In genomic region chr17:17129466-17129865, GRCh38 we compare ENCODE assay signal across 20 cellular contexts.
DNase-seq lines count a peak whose midpoint lies in the region; ATAC-seq, FAIRE-seq and TF ChIP-seq lines count a peak whose summit lies in the region.
"Had no signal": no experiment of that assay in that cellular context is flagged by ENCODE, and none has a peak within 500 bp of the region (broad histone marks: within the 10 kb centered on the region; RNA-seq: fewer than 3 reads in every experiment).

No MANE protein-coding gene starts in this region.

- DNase-seq in right lobe of liver (peak in 2 of 3 donors; percentile 16 to 23), HepG2 (ENCODE audit: low spot score) (no peak), NCI-H69 (lab: John Stamatoyannopoulos, UW) (peak; percentile 66), fibroblast of gingiva (ENCODE audit: low read depth) (peak; percentile 10), upper lobe of right lung (no peak), ecto neural progenitor cell (ENCODE audit: low spot score) (no peak), HuH-7.5 (ENCODE audit: low spot score) (no peak)
- DNase-seq: activated CD4-positive, alpha-beta T cell treated with anti-CD3 and anti-CD28 coated beads for 48 hours; activated T-cell treated with anti-CD3 and anti-CD28 coated beads, Interleukin-2, amount 50 U/mL, for 1 hour; adrenal gland; AML-193; GM23248; MV-4-11; stimulated activated CD4-positive, alpha-beta T cell treated with anti-CD3 and anti-CD28 coated beads, Interleukin-4, amount 100 ng/mL, for 4 hours; T1000; upper lobe of left lung had no signal

- 40% methylated on average over 2 of the region's 4 CpGs for WGBS in right lobe of liver (ENCODE audit: insufficient coverage, low coverage, low lambda C conversion rate, missing lambda C conversion rate)
- WGBS in HepG2 (ENCODE audit: low lambda C conversion rate), result 83% methylated on average over 2 of the region's 4 CpGs

- TF ChIP-seq RAD21 in HepG2 (CRISPR knock-in tag; IDR thresholded peaks at IDR 0.05), result no peak

- peak in 2 of 4 donors; percentile 18 to 27 for ATAC-seq in right lobe of liver
- no peak for ATAC-seq in HepG2
- ATAC-seq in upper lobe of right lung, result no peak
- ATAC-seq in GM21381 (IDR thresholded peaks at IDR 0.05; ENCODE audit: unreplicated experiment), result no peak

- no peak overlapping the region for H3K9ac ChIP-seq in HepG2 (ENCODE audit: insufficient read depth, low read depth, low read length)
- H3K9ac ChIP-seq: GM23248 had no signal

- in situ Hi-C loops in HepG2 (cut with HindIII; ENCODE audit: extremely low pct_ligation_motif_present, low pct_unique_long_range_greater_than_20kb), result no loop called here

- H3K36me3 ChIP-seq in right lobe of liver (peaks cover 0 to 27% (median 11%) of the 10 kb centered on the region in 4 donors), HepG2 (replicated peaks in 1 of 2; ENCODE audit: control insufficient read depth in 1 of 2, insufficient read depth in 2 of 2, low read length in 2 of 2) (peaks cover 17 to 45% of the 10 kb centered on the region in 2 experiments; a peak in 4 of 5 replicates), upper lobe of right lung (peaks cover 48% of the 10 kb centered on the region)

- POLR2A ChIA-PET in HepG2 (lab: Yijun Ruan, JAX), result no interaction called here

- H3K79me2 ChIP-seq in HepG2 (ENCODE audit: insufficient read depth, low read length), result no peaks in the 10 kb centered on the region

- H3K4me1 ChIP-seq in right lobe of liver (no peaks in the 10 kb centered on the region), HepG2 (ENCODE audit: insufficient read depth, low read length) (peaks cover 14% of the 10 kb centered on the region), upper lobe of right lung (peaks cover 29% of the 10 kb centered on the region)

- no peak for TF ChIP-seq EP300 in HepG2 (IDR thresholded peaks at IDR 0.05; ENCODE audit: low read depth in 2 of 2, low read length in 2 of 2)
- TF ChIP-seq EP300 in HepG2 (CRISPR knock-in tag; IDR thresholded peaks at IDR 0.05; ENCODE audit: borderline replicate concordance), result no peak

- intact Hi-C loops in right lobe of liver (cut with DNase I), result no loop called here
- intact Hi-C loops in HepG2 (cut with micrococcal nuclease; ENCODE audit: unreplicated experiment), result no loop called here
- intact Hi-C loops in upper lobe of right lung (cut with DNase I), result no loop called here

- no peak overlapping the region for H2AFZ ChIP-seq in HepG2 (ENCODE audit: low read length)
- H2AFZ ChIP-seq: GM23248 had no signal

- H3K9me3 ChIP-seq in right lobe of liver (no peaks in the 10 kb centered on the region), HepG2 (ENCODE audit: low read length) (no peaks in the 10 kb centered on the region), upper lobe of right lung (no peaks in the 10 kb centered on the region)
- H3K9me3 ChIP-seq: adrenal gland, SJCRH30, upper lobe of left lung had no signal

- H3K27ac ChIP-seq in right lobe of liver (no peak overlapping the region), HepG2 (ENCODE audit: extremely low read length, insufficient read depth, low read length) (no peak overlapping the region), upper lobe of right lung (peak overlapping the region; percentile 30)
- H3K27ac ChIP-seq: adrenal gland, GM23248, SJCRH30, upper lobe of left lung had no signal

- H3K4me3 ChIP-seq in right lobe of liver (no peak overlapping the region), HepG2 (replicated peaks in 1 of 3; ENCODE audit: insufficient read depth in 1 of 3, low read depth in 2 of 3, low read length in 3 of 3) (no peak overlapping the region), upper lobe of right lung (no peak overlapping the region)
- H3K4me3 ChIP-seq: adrenal gland, GM23248, SJCRH30, upper lobe of left lung had no signal

- H3K27me3 ChIP-seq in right lobe of liver (no peaks in the 10 kb centered on the region), HepG2 (ENCODE audit: control insufficient read depth in 1 of 2, insufficient read depth in 2 of 2, low read length in 2 of 2) (no peaks in the 10 kb centered on the region; a peak in 1 of 5 replicates), upper lobe of right lung (no peaks in the 10 kb centered on the region)
- H3K27me3 ChIP-seq: adrenal gland, SJCRH30, upper lobe of left lung had no signal

- H4K20me1 ChIP-seq in HepG2 (ENCODE audit: insufficient read depth, low read length), result 0 out of 2 replicates have a peak, but pooled peaks cover 4% of the 10 kb centered on the region

- H3K4me2 ChIP-seq in HepG2 (ENCODE audit: low read depth, low read length), result no peak overlapping the region

- CTCF ChIA-PET in HepG2 (lab: Yijun Ruan, JAX; ENCODE audit: low intra/inter-chr PET ratio, low total read pairs), result interaction anchor here (1.3 kb wide), 1 partner anchor 128 kb away, joined by 3 read pairs; no protein-coding TSS in a partner anchor

- TF ChIP-seq CTCF in right lobe of liver (IDR thresholded peaks at IDR 0.05) (no peak), HepG2 (CRISPR knock-in tag; IDR thresholded peaks at IDR 0.05) (no peak), upper lobe of right lung (IDR thresholded peaks at IDR 0.05) (no peak)

- no peak for FAIRE-seq in HepG2 (lab: Jason Lieb, UNC)
- FAIRE-seq: colon, endothelial cell of umbilical vein had no signal

- BruUV-seq in HepG2 (replicated peaks; lab: Mats Ljungman, UMichigan), result no TSS peak

- TF ChIP-seq POLR2A in right lobe of liver (IDR thresholded peaks at IDR 0.05) (no peak), HepG2 (IDR thresholded peaks at IDR 0.05; ENCODE audit: insufficient read depth in 1 of 2, low read depth in 2 of 2, low read length in 2 of 2) (no peak)

TF ChIP-seq in HepG2, 621 proteins besides CTCF, POLR2A, EP300 and RAD21 (continues in another document):
- TF ChIP-seq PBX3 (CRISPR knock-in tag; IDR thresholded peaks at IDR 0.05; ENCODE audit: borderline replicate concordance), result no peak
- no peak for TF ChIP-seq KDM3A (CRISPR knock-in tag; IDR thresholded peaks at IDR 0.05; ENCODE audit: low read depth)
- no peak for TF ChIP-seq SATB2 (CRISPR knock-in tag; IDR thresholded peaks at IDR 0.05)
- TF ChIP-seq ZNF367 (CRISPR knock-in tag; IDR thresholded peaks at IDR 0.05; ENCODE audit: borderline replicate concordance), result no peak
- TF ChIP-seq, protein P1, sequence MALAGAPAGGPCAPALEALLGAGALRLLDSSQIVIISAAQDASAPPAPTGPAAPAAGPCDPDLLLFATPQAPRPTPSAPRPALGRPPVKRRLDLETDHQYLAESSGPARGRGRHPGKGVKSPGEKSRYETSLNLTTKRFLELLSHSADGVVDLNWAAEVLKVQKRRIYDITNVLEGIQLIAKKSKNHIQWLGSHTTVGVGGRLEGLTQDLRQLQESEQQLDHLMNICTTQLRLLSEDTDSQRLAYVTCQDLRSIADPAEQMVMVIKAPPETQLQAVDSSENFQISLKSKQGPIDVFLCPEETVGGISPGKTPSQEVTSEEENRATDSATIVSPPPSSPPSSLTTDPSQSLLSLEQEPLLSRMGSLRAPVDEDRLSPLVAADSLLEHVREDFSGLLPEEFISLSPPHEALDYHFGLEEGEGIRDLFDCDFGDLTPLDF (CRISPR knock-in tag; IDR thresholded peaks at IDR 0.05), result no peak
- TF ChIP-seq STAT5B (CRISPR knock-in tag; IDR thresholded peaks at IDR 0.05), result no peak
- no peak for TF ChIP-seq ZMAT5 (CRISPR knock-in tag; IDR thresholded peaks at IDR 0.05; ENCODE audit: borderline replicate concordance, low read depth)
- no peak for TF ChIP-seq ZMYM2 (CRISPR knock-in tag; IDR thresholded peaks at IDR 0.05)
- no peak for TF ChIP-seq PRDM15 (CRISPR knock-in tag; IDR thresholded peaks at IDR 0.05)
- TF ChIP-seq RARA (CRISPR knock-in tag; IDR thresholded peaks at IDR 0.05), result no peak

Comparison
In these comparisons a context has a peak if more than half of its experiments do, and no peak if none do; other contexts are left out.
1. DNase-seq: peak in right lobe of liver (2 of 3), NCI-H69 (single experiment) and fibroblast of gingiva (single experiment); none in HepG2 (single experiment), upper lobe of right lung (single experiment), ecto neural progenitor cell (single experiment) and HuH-7.5 (single experiment).